In the genomic region with DNA sequence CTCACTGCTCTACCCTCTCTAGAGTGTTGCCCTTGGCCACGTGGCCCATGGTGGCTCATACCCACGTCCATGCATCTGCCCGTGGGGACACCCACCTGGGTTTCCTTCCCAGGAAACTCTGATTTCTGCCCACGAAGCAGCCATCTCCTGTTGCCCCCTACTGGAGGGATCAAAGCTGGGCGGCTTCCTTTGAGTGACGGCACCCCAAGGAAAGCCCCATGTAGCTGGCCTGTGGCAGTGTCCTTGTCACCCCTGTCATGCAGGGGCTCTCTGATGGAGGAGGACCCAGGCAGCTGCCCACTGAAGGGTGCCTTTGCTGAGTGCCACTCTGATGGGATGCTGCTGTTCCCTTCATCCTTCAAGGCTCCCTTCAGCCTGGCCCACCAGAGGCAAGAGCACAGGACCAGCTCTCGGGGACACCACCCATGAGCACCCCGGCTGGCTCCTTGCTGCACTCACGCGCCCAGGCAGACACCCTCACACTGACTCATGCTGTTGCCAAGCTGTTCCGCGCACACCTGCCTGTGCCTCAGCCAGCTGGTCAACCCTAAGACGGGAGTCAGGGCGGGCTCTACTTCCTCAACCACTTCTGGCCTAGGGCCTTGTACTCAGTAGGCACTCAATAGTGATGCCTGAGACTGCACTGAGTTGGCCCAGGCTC, we compare ENCODE assay signal across 10 cellular contexts.
A peak's percentile ranks its signal among the peaks of the same experiment; 100 is the strongest.
DNase-seq lines count a peak whose midpoint lies in the region; ATAC-seq and TF ChIP-seq lines count a peak whose summit lies in the region.
"Had no signal": no experiment of that assay in that cellular context is flagged by ENCODE, and none has a peak within 500 bp of the region (broad histone marks: within the 10 kb centered on the region; RNA-seq: fewer than 3 reads in every experiment).

No MANE protein-coding gene starts in this region.

- no peak overlapping the region for H3K27ac ChIP-seq in GM23338 (ENCODE audit: low read depth)
- no peak overlapping the region for H3K27ac ChIP-seq in prostate gland

- peaks cover 11% of the 10 kb centered on the region for H3K27me3 Mint-ChIP-seq in GM23338 (ENCODE audit: insufficient read depth, low read depth, poor library complexity)

- H2AFZ ChIP-seq in GM23338, result no peak overlapping the region

- H3K4me3 ChIP-seq in AG09309 (ENCODE audit: control insufficient read depth, low read depth, low read length), result no peak overlapping the region
- H3K4me3 ChIP-seq in GM23338, result no peak overlapping the region
- H3K4me3 ChIP-seq in astrocyte of the spinal cord (ENCODE audit: low read depth, low read length), result no peak overlapping the region
- H3K4me3 ChIP-seq in prostate gland, result no peak overlapping the region

- H3K4me1 Mint-ChIP-seq in GM23338, result peaks cover 13% of the 10 kb centered on the region

- 0 out of 2 replicates have a peak, but pooled peaks cover 3% of the 10 kb centered on the region for H4K20me1 ChIP-seq in GM23338 (replicated peaks; ENCODE audit: insufficient read depth)

- H3K9me3 ChIP-seq in prostate gland, result no peaks in the 10 kb centered on the region

- H3K36me3 ChIP-seq in GM23338 (ENCODE audit: insufficient read depth), result no peaks in the 10 kb centered on the region
- H3K36me3 ChIP-seq in prostate gland, result no peaks in the 10 kb centered on the region

- no peaks in the 10 kb centered on the region for H3K79me2 ChIP-seq in GM23338 (replicated peaks; ENCODE audit: insufficient read depth)

- TF ChIP-seq CTCF in AG09309 (IDR thresholded peaks at IDR 0.05; ENCODE audit: control insufficient read depth, insufficient read depth, low read depth, low read length, missing control alignments) (peak; percentile 48), GM23338 (conservative IDR thresholded peaks at IDR 0.05; ENCODE audit: low read depth in 2 of 2) (peak; percentile 56 to 67), astrocyte of the spinal cord (IDR thresholded peaks at IDR 0.05; ENCODE audit: low read depth, low read length) (peak; percentile 46), omental fat pad (IDR thresholded peaks at IDR 0.05) (no peak), prostate gland (IDR thresholded peaks at IDR 0.05) (peak in 2 of 4 experiments; percentile 7 to 10)

- no peak for TF ChIP-seq POLR2A in prostate gland (IDR thresholded peaks at IDR 0.05)

- H3F3A ChIP-seq in GM23338 (replicated peaks; ENCODE audit: low read depth), result no peaks in the 10 kb centered on the region

- no peak overlapping the region for H3K4me2 ChIP-seq in GM23338

- ATAC-seq in GM23338 (peak; percentile 60), omental fat pad (ENCODE audit: low FRiP score) (no peak)
- ATAC-seq: activated naive CD4-positive, alpha-beta T cell treated with anti-CD3 and anti-CD28 coated beads, Interleukin-2, amount 50 U/mL, for 72 hours had no signal

- H3K9me3 Mint-ChIP-seq in GM23338, result 0 out of 3 replicates have a peak, but pooled peaks cover 3% of the 10 kb centered on the region

- no peak overlapping the region for H3K27ac Mint-ChIP-seq in GM23338
- H3K27ac Mint-ChIP-seq: activated naive CD4-positive, alpha-beta T cell treated with anti-CD3 and anti-CD28 coated beads, Interleukin-2, amount 50 U/mL, for 72 hours had no signal

- intact Hi-C loops in prostate gland (cut with DNase I), result no loop called here

- peaks cover 5% of the 10 kb centered on the region; the same call in 1 of the 2 replicates for H3K4me1 ChIP-seq in GM23338 (ENCODE audit: insufficient read depth)
- no peaks in the 10 kb centered on the region for H3K4me1 ChIP-seq in prostate gland (replicated peaks)

- DNase-seq in AG09309 (ENCODE audit: low read depth) (no peak), GM23338 (ENCODE audit: low spot score) (peak; percentile 51), astrocyte of the spinal cord (ENCODE audit: low read depth, low spot score) (no peak), iPS-NIHi7 (ENCODE audit: extremely low spot score) (peak; percentile 56), H4 (ENCODE audit: low spot score) (no peak), omental fat pad (ENCODE audit: low spot score) (no peak), activated gamma-delta T cell treated with Interleukin-2 at 50 U/mL for 16 hours (no peak), prostate gland (ENCODE audit: low spot score) (no peak)
- DNase-seq: NCI-H748 treated with DMSO at 0.1 percent for 48 hours had no signal

- peaks cover 6% of the 10 kb centered on the region; the same call in 2 of the 3 replicates for H3K36me3 Mint-ChIP-seq in GM23338 (ENCODE audit: low read depth)

- no peaks in the 10 kb centered on the region for H3K9me2 ChIP-seq in GM23338 (ENCODE audit: insufficient read depth)

- 87% methylated on average over 14 of the region's 14 CpGs for WGBS in prostate gland

- H3K4me3 Mint-ChIP-seq in GM23338, result no peak overlapping the region

- in situ Hi-C loops in astrocyte of the spinal cord (cut with HindIII; ENCODE audit: low sequenced_read_pairs), result no loop called here

- H3K27me3 ChIP-seq in GM23338 (ENCODE audit: insufficient read depth) (no peaks in the 10 kb centered on the region), prostate gland (replicated peaks; ENCODE audit: insufficient read depth) (no peaks in the 10 kb centered on the region)

TF ChIP-seq in GM23338, 12 proteins besides CTCF, POLR2A, EP300 and RAD21:
- TF ChIP-seq, protein P1, sequence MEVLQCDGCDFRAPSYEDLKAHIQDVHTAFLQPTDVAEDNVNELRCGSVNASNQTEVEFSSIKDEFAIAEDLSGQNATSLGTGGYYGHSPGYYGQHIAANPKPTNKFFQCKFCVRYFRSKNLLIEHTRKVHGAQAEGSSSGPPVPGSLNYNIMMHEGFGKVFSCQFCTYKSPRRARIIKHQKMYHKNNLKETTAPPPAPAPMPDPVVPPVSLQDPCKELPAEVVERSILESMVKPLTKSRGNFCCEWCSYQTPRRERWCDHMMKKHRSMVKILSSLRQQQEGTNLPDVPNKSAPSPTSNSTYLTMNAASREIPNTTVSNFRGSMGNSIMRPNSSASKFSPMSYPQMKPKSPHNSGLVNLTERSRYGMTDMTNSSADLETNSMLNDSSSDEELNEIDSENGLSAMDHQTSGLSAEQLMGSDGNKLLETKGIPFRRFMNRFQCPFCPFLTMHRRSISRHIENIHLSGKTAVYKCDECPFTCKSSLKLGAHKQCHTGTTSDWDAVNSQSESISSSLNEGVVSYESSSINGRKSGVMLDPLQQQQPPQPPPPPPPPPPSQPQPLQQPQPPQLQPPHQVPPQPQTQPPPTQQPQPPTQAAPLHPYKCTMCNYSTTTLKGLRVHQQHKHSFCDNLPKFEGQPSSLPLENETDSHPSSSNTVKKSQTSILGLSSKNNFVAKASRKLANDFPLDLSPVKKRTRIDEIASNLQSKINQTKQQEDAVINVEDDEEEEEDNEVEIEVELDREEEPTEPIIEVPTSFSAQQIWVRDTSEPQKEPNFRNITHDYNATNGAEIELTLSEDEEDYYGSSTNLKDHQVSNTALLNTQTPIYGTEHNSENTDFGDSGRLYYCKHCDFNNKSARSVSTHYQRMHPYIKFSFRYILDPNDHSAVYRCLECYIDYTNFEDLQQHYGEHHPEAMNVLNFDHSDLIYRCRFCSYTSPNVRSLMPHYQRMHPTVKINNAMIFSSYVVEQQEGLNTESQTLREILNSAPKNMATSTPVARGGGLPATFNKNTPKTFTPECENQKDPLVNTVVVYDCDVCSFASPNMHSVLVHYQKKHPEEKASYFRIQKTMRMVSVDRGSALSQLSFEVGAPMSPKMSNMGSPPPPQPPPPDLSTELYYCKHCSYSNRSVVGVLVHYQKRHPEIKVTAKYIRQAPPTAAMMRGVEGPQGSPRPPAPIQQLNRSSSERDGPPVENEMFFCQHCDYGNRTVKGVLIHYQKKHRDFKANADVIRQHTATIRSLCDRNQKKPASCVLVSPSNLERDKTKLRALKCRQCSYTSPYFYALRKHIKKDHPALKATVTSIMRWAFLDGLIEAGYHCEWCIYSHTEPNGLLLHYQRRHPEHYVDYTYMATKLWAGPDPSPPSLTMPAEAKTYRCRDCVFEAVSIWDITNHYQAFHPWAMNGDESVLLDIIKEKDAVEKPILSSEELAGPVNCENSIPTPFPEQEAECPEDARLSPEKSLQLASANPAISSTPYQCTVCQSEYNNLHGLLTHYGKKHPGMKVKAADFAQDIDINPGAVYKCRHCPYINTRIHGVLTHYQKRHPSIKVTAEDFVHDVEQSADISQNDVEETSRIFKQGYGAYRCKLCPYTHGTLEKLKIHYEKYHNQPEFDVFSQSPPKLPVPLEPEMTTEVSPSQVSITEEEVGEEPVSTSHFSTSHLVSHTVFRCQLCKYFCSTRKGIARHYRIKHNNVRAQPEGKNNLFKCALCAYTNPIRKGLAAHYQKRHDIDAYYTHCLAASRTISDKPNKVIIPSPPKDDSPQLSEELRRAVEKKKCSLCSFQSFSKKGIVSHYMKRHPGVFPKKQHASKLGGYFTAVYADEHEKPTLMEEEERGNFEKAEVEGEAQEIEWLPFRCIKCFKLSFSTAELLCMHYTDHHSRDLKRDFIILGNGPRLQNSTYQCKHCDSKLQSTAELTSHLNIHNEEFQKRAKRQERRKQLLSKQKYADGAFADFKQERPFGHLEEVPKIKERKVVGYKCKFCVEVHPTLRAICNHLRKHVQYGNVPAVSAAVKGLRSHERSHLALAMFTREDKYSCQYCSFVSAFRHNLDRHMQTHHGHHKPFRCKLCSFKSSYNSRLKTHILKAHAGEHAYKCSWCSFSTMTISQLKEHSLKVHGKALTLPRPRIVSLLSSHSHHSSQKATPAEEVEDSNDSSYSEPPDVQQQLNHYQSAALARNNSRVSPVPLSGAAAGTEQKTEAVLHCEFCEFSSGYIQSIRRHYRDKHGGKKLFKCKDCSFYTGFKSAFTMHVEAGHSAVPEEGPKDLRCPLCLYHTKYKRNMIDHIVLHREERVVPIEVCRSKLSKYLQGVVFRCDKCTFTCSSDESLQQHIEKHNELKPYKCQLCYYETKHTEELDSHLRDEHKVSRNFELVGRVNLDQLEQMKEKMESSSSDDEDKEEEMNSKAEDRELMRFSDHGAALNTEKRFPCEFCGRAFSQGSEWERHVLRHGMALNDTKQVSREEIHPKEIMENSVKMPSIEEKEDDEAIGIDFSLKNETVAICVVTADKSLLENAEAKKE (CRISPR knock-in tag; IDR thresholded peaks at IDR 0.05), result no peak
- TF ChIP-seq EZH2 (IDR thresholded peaks at IDR 0.05; ENCODE audit: low read depth, unreplicated experiment) (no peak), ZNF114 (CRISPR knock-in tag; IDR thresholded peaks at IDR 0.05) (no peak), EZH2phosphoT487 (IDR thresholded peaks at IDR 0.05; ENCODE audit: unreplicated experiment) (no peak)

Comparison
In these comparisons a context has a peak if more than half of its experiments do, and no peak if none do; other contexts are left out.
1. DNase-seq: peak in GM23338 (single experiment) and iPS-NIHi7 (single experiment); none in AG09309 (single experiment), astrocyte of the spinal cord (single experiment), H4 (single experiment), omental fat pad (single experiment), activated gamma-delta T cell treated with Interleukin-2 at 50 U/mL for 16 hours (single experiment) and prostate gland (single experiment).
2. CTCF ChIP-seq: peak in AG09309 (single experiment), GM23338 (2 of 2) and astrocyte of the spinal cord (single experiment); none in omental fat pad (0 of 3).